ENCODE assay signal across 17 cellular contexts in the genomic region with DNA sequence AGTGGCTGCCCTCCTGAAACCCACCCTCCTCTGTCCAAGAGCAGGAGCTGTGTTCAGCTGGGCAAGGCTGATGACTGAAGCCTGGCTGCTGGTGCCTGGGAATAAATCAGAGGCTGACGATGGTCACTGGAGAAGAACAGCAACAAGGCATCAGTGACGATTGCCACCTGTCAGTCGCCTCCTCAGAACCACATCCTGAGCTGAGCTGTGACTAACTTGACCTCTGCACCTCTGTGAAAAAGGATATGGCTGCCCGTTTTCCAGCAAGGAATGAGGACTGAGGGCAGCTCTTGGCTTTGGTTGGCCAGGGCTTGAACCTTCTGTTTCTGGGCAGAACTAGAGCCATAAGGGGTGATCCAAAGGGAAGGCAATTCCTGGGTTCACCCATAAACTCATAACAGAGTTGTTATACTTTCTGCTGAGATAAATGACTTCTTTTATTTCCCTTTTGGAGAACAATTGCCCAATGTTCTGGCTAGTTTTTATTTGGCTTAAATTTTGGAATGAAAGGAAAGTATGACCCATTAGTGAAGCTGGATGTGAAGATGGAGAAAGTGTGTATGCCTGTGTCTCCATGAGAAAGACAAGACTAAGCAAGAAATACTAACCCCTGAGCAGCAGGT. TPM values are rescaled to one million over a fixed set of nuclear protein-coding genes. Genes with fewer than 3 reads are reported as not detected.
DNase-seq lines count a peak whose midpoint lies in the region; ATAC-seq and TF ChIP-seq lines count a peak whose summit lies in the region.
"Had no signal": no experiment of that assay in that cellular context is flagged by ENCODE, and none has a peak within 500 bp of the region (broad histone marks: within the 10 kb centered on the region; RNA-seq: fewer than 3 reads in every experiment).

No MANE protein-coding gene starts in this region.

- H3K79me2 ChIP-seq in PC-3 (ENCODE audit: low read length) (no peaks in the 10 kb centered on the region), trophoblast cell (ENCODE audit: control insufficient read depth, insufficient read depth, low read length, poor library complexity) (no peaks in the 10 kb centered on the region)

- H3K4ac ChIP-seq in trophoblast cell (ENCODE audit: low read depth, low read length) = no peak overlapping the region

- no peak overlapping the region for H2BK5ac ChIP-seq in trophoblast cell (ENCODE audit: low read depth, low read length, poor library complexity)

- no peaks in the 10 kb centered on the region for H3K79me1 ChIP-seq in trophoblast cell (ENCODE audit: low read length)

- no peak overlapping the region for H4K91ac ChIP-seq in trophoblast cell (ENCODE audit: low read depth, low read length)

- H3K9ac ChIP-seq in PC-3 (ENCODE audit: low read length) = peak overlapping the region; percentile 49
- H3K9ac ChIP-seq in trophoblast cell (ENCODE audit: low read length) = no peak overlapping the region

- no peak overlapping the region for H4K8ac ChIP-seq in trophoblast cell (ENCODE audit: low read depth, low read length)

- H2AK5ac ChIP-seq in trophoblast cell (ENCODE audit: low read length) = no peak overlapping the region

- no peak overlapping the region for H3K14ac ChIP-seq in trophoblast cell (ENCODE audit: low read length)

- no TSS peak for BruUV-seq in PC-3 (replicated peaks; lab: Mats Ljungman, UMichigan)

- POLR2A ChIA-PET in PC-3 (lab: Charles Lee; ENCODE audit: unreplicated experiment) = no interaction called here
- POLR2A ChIA-PET in HEK293T (lab: Yijun Ruan, JAX) = no interaction called here

- no peaks in the 10 kb centered on the region for H3K9me3 ChIP-seq in PC-3 (ENCODE audit: low read length)
- no peaks in the 10 kb centered on the region for H3K9me3 ChIP-seq in gastroesophageal sphincter
- peaks cover 7% of the 10 kb centered on the region for H3K9me3 ChIP-seq in trophoblast cell (ENCODE audit: insufficient read depth, low read depth, low read length)
- H3K9me3 ChIP-seq: neutrophil, thoracic aorta had no signal

- intact Hi-C loops in PC-3 (cut with micrococcal nuclease) = loop anchor here (5.0 kb wide), 1 partner anchor 70 kb away; no protein-coding TSS in a partner anchor

- TF ChIP-seq POLR2A in gastroesophageal sphincter (IDR thresholded peaks at IDR 0.05) = no peak

- 17 to 44% methylated on average over 1 to 2 of the region's 4 CpGs for WGBS in gastroesophageal sphincter (ENCODE audit: low coverage in 1 of 2), 2 donors
- WGBS in trophoblast cell (ENCODE audit: extremely low coverage, insufficient coverage, insufficient read length) = no CpG with 5 or more reads among the region's 4 CpGs

- H2AFZ ChIP-seq in PC-3 (ENCODE audit: low read length) = no peak overlapping the region
- H2AFZ ChIP-seq in trophoblast cell (ENCODE audit: insufficient read depth, low read length, poor library complexity) = no peak overlapping the region

- no peak overlapping the region for H3K23ac ChIP-seq in trophoblast cell (ENCODE audit: low read length)

- H3K4me3 ChIP-seq in PC-3 (ENCODE audit: low read length) (no peak overlapping the region), gastroesophageal sphincter (no peak overlapping the region), trophoblast cell (ENCODE audit: low read depth, low read length) (peak overlapping the region; percentile 29)
- H3K4me3 ChIP-seq: cardiac muscle cell, smooth muscle cell, thoracic aorta had no signal

- H3K9me2 ChIP-seq in PC-3 (replicated peaks; ENCODE audit: low read length) = no peaks in the 10 kb centered on the region

- no peak for TF ChIP-seq EP300 in gastroesophageal sphincter (IDR thresholded peaks at IDR 0.05)

- H3K18ac ChIP-seq in trophoblast cell (ENCODE audit: low read length) = no peak overlapping the region

- H4K12ac ChIP-seq in trophoblast cell (ENCODE audit: low read depth, low read length) = no peak overlapping the region

- no peak overlapping the region for H2BK120ac ChIP-seq in trophoblast cell (ENCODE audit: insufficient read depth, low read length, poor library complexity)

- TF ChIP-seq CTCF in PC-3 (conservative IDR thresholded peaks at IDR 0.05; ENCODE audit: low read depth, low read length) (no peak), gastroesophageal sphincter (IDR thresholded peaks at IDR 0.05) (peak in 1 of 4 experiments; percentile 21)

- H3K4me2 ChIP-seq in PC-3 (ENCODE audit: low read length) = peak overlapping the region; percentile 18; the same call in 1 of the 2 replicates
- H3K4me2 ChIP-seq in trophoblast cell (ENCODE audit: low read length) = no peak overlapping the region
- H3K4me2 ChIP-seq: smooth muscle cell had no signal

- no peaks in the 10 kb centered on the region for H3F3A ChIP-seq in PC-3 (ENCODE audit: low read length, unreplicated experiment)

- ATAC-seq in PC-3 (peak; percentile 52), gastroesophageal sphincter (peak; percentile 85), GM21825 (IDR thresholded peaks at IDR 0.05; ENCODE audit: unreplicated experiment) (no peak)

- CTCF ChIA-PET in PC-3 (lab: Charles Lee) = no interaction called here
- CTCF ChIA-PET in HEK293T (lab: Yijun Ruan, JAX) = interaction anchor here (1.0 to 2.8 kb wide), 2 partner anchors 9 to 13 kb away, joined by 3 to 9 read pairs; no protein-coding TSS in a partner anchor

- H3K27me3 ChIP-seq in PC-3 (ENCODE audit: low read length) (no peaks in the 10 kb centered on the region), gastroesophageal sphincter (no peaks in the 10 kb centered on the region), trophoblast cell (ENCODE audit: insufficient read depth, low read length) (no peaks in the 10 kb centered on the region)

- peak overlapping the region; percentile 77 for H3K27ac ChIP-seq in PC-3 (ENCODE audit: low read length)
- peak overlapping the region; percentile 2 to 83 (median 74) for H3K27ac ChIP-seq in gastroesophageal sphincter
- H3K27ac ChIP-seq in trophoblast cell (ENCODE audit: low read depth, low read length) = no peak overlapping the region
- H3K27ac ChIP-seq: cardiac muscle cell, HL-60, neutrophil, thoracic aorta had no signal

- H2BK12ac ChIP-seq in trophoblast cell (ENCODE audit: low read length) = no peak overlapping the region

- DNase-seq in COLO829 (ENCODE audit: low spot score) (peak; percentile 35), PC-3 (peak; percentile 70), trophoblast cell (no peak), superior temporal gyrus (ENCODE audit: extremely low spot score) (no peak), HEK293T (ENCODE audit: extremely low spot score) (no peak), DMS79 treated with DMSO at 0.1 percent for 48 hours (lab: John Stamatoyannopoulos, UW) (no peak)
- DNase-seq: activated CD4-positive, alpha-beta T cell treated with anti-CD3 and anti-CD28 coated beads, Interleukin-2, amount 10 ng/mL, durations not matched to agents 7 days and 5 days; activated naive CD4-positive, alpha-beta T cell treated with anti-CD3 and anti-CD28 coated beads, Interleukin-2, amount 50 U/mL, for 16 hours; NCI-H2081; NCI-H82 had no signal

- H3K4me1 ChIP-seq in PC-3 (ENCODE audit: insufficient read depth, low read length) = peaks cover 31% of the 10 kb centered on the region
- H3K4me1 ChIP-seq in gastroesophageal sphincter = peaks cover 0 to 22% (median 6%) of the 10 kb centered on the region in 3 donors
- no peaks in the 10 kb centered on the region for H3K4me1 ChIP-seq in trophoblast cell (ENCODE audit: control insufficient read depth in 1 of 2, insufficient read depth in 2 of 2, low read length in 2 of 2)

- H4K20me1 ChIP-seq in PC-3 (ENCODE audit: low read length) = no peaks in the 10 kb centered on the region

- H3K36me3 ChIP-seq in PC-3 (ENCODE audit: low read depth, low read length) (no peaks in the 10 kb centered on the region), gastroesophageal sphincter (no peaks in the 10 kb centered on the region), trophoblast cell (ENCODE audit: control insufficient read depth in 1 of 2, insufficient read depth in 2 of 2, low read length in 2 of 2) (no peaks in the 10 kb centered on the region)
- H3K36me3 ChIP-seq: cardiac muscle cell, neutrophil, thoracic aorta had no signal

TF ChIP-seq in HEK293T, 16 proteins besides CTCF, POLR2A, EP300 and RAD21:
- TF ChIP-seq, protein P1, sequence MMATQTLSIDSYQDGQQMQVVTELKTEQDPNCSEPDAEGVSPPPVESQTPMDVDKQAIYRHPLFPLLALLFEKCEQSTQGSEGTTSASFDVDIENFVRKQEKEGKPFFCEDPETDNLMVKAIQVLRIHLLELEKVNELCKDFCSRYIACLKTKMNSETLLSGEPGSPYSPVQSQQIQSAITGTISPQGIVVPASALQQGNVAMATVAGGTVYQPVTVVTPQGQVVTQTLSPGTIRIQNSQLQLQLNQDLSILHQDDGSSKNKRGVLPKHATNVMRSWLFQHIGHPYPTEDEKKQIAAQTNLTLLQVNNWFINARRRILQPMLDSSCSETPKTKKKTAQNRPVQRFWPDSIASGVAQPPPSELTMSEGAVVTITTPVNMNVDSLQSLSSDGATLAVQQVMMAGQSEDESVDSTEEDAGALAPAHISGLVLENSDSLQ (IDR thresholded peaks at IDR 0.05) = no peak
- TF ChIP-seq ZNF384 (IDR thresholded peaks at IDR 0.05) = no peak
- TF ChIP-seq ARNT (IDR thresholded peaks at IDR 0.05) = no peak
- no peak for TF ChIP-seq ELF4 (IDR thresholded peaks at IDR 0.05)
- TF ChIP-seq L3MBTL2 (conservative IDR thresholded peaks at IDR 0.05) = no peak
- no peak for TF ChIP-seq CTBP1 (IDR thresholded peaks at IDR 0.05; ENCODE audit: borderline replicate concordance)
- TF ChIP-seq HDGF (IDR thresholded peaks at IDR 0.05; ENCODE audit: borderline replicate concordance) = no peak
- no peak for TF ChIP-seq FOXM1 (IDR thresholded peaks at IDR 0.05; ENCODE audit: borderline replicate concordance)
TF ChIP-seq in HEK293T: peak in this region for 0.

RNA-seq across cellular contexts. Expression of a gene that starts 40.1 kb away (rescaled TPM):
- 56.4 and 69.0 TPM in 2 replicates for total RNA-seq in PC-3 (2014; rRNA removed)
- total RNA-seq in gastroesophageal sphincter = 1 to 10 TPM in 2 of 4 donors, under 1 TPM in 2; 0.13 to 3.6 (median 0.73) TPM
- 21.5 and 22.0 TPM in 2 replicates for polyA plus RNA-seq in trophoblast cell (2013)

RNA-seq across cellular contexts. Expression of a gene that starts 40.1 kb away (rescaled TPM):
- total RNA-seq in PC-3 (2014; rRNA removed) = 50.4 and 64.7 TPM in 2 replicates
- total RNA-seq in gastroesophageal sphincter = 10 to 100 TPM; 22.3 to 38.5 (median 28.4) TPM
- 22.7 and 23.8 TPM in 2 replicates for polyA plus RNA-seq in trophoblast cell (2013)

Comparison
In these comparisons a context has a peak if more than half of its experiments do, and no peak if none do; other contexts are left out.
1. DNase-seq: peak in COLO829 (single experiment) and PC-3 (single experiment); none in trophoblast cell (0 of 2), superior temporal gyrus (single experiment), HEK293T (single experiment) and DMS79 treated with DMSO at 0.1 percent for 48 hours (single experiment).
2. RNA of a gene that starts 40.1 kb away (total RNA-seq): 56.4 to 69.0 TPM in PC-3; 0.13 to 3.6 TPM in gastroesophageal sphincter; every median in the first group is over 10 times any median in the second.